In genomic region chr11:22522225-22522624, GRCh38 we compare ENCODE assay signal across 7 cellular contexts.
"Had no signal": no experiment of that assay in that cellular context is flagged by ENCODE, and none has a peak within 500 bp of the region (broad histone marks: within the 10 kb centered on the region; RNA-seq: fewer than 3 reads in every experiment).

No MANE protein-coding gene starts in this region.

- H3K27ac ChIP-seq: HL-60, KMS-11 had no signal

- FAIRE-seq: HTR-8/SVneo had no signal

- DNase-seq: Karpas-422, Kasumi-1, KBM-7, KG1 had no signal

- H3K4me2 ChIP-seq: KMS-11 had no signal

- H3K9ac ChIP-seq: KMS-11 had no signal
